ENCODE assay signal across 9 cellular contexts in genomic region chr12:50110127-50110761, GRCh38. TPM values are rescaled to one million over a fixed set of nuclear protein-coding genes. Genes with fewer than 3 reads are reported as not detected.
DNase-seq lines count a peak whose midpoint lies in the region; FAIRE-seq and TF ChIP-seq lines count a peak whose summit lies in the region.
"Had no signal": no experiment of that assay in that cellular context is flagged by ENCODE, and none has a peak within 500 bp of the region (broad histone marks: within the 10 kb centered on the region; RNA-seq: fewer than 3 reads in every experiment).

No MANE protein-coding gene starts in this region.

- no peak overlapping the region for H3K4me3 ChIP-seq in KMS-11 (IDR thresholded peaks at IDR 0.05; ENCODE audit: insufficient read depth, low read depth, low read length)
- H3K4me3 ChIP-seq in mucosa of rectum (ENCODE audit: low read length in 2 of 2): peak overlapping the region; percentile 48 to 58

- TF ChIP-seq CTCF in KMS-11 (conservative IDR thresholded peaks at IDR 0.05; ENCODE audit: low read depth, low read length): no peak
- no peak for TF ChIP-seq CTCF in MCF 10A (IDR thresholded peaks at IDR 0.05; ENCODE audit: unreplicated experiment)

- H3K27me3 Mint-ChIP-seq in MCF 10A (ENCODE audit: insufficient read depth, unreplicated experiment): no peaks in the 10 kb centered on the region

- intact Hi-C loops in MCF 10A (cut with micrococcal nuclease): no loop called here

- H3K79me2 ChIP-seq in KMS-11 (ENCODE audit: insufficient read depth, low read depth): peaks cover 27% of the 10 kb centered on the region

- peaks cover 12% of the 10 kb centered on the region for H3K4me1 Mint-ChIP-seq in MCF 10A (ENCODE audit: insufficient read depth, unreplicated experiment)

- peak; percentile 44 for DNase-seq in EH (ENCODE audit: low read depth)
- DNase-seq in MCF 10A (ENCODE audit: unreplicated experiment): peak; percentile 2
- DNase-seq in stimulated activated CD8-positive, alpha-beta memory T cell treated with anti-CD3 and anti-CD28 coated beads, Interleukin-4, amount 100 ng/mL, for 48 hours: no peak
- DNase-seq in SHP77 (lab: John Stamatoyannopoulos, UW): no peak
- DNase-seq in HTR-8/SVneo (ENCODE audit: insufficient read length, low spot score): no peak
- DNase-seq in AG20443 (ENCODE audit: low spot score): no peak

- FAIRE-seq in HTR-8/SVneo (lab: Jason Lieb, UNC): no peak

- no peak overlapping the region for H3K27ac Mint-ChIP-seq in MCF 10A (ENCODE audit: low read depth, unreplicated experiment)

- H3K4me2 ChIP-seq in KMS-11: peak overlapping the region; percentile 93

- H3K9me3 ChIP-seq in mucosa of rectum (ENCODE audit: control insufficient read depth in 2 of 2, low read length in 2 of 2): no peaks in the 10 kb centered on the region

- H3K9me3 Mint-ChIP-seq in MCF 10A (ENCODE audit: unreplicated experiment): no peaks in the 10 kb centered on the region

- H3K36me3 Mint-ChIP-seq in MCF 10A (ENCODE audit: insufficient read depth, unreplicated experiment): peaks cover 5% of the 10 kb centered on the region

- H3K27me3 ChIP-seq in KMS-11 (ENCODE audit: insufficient read depth, low read depth) (no peaks in the 10 kb centered on the region), mucosa of rectum (ENCODE audit: control insufficient read depth in 2 of 2, insufficient read depth in 2 of 2, low read length in 2 of 2) (no peaks in the 10 kb centered on the region)

- peaks cover 50% of the 10 kb centered on the region for H3K4me1 ChIP-seq in KMS-11 (ENCODE audit: low read depth, poor library complexity, severe bottlenecking)
- peaks cover 30% of the 10 kb centered on the region in 2 donors for H3K4me1 ChIP-seq in mucosa of rectum (ENCODE audit: control insufficient read depth in 2 of 2, insufficient read depth in 2 of 2, low read length in 2 of 2)

- H4K20me1 ChIP-seq in KMS-11 (ENCODE audit: insufficient read depth): no peaks in the 10 kb centered on the region

- no peaks in the 10 kb centered on the region for H3K36me3 ChIP-seq in KMS-11 (ENCODE audit: insufficient read depth)
- H3K36me3 ChIP-seq in mucosa of rectum (ENCODE audit: control insufficient read depth in 2 of 2, insufficient read depth in 2 of 2, low read length in 2 of 2): peaks cover 2 to 3% of the 10 kb centered on the region in 2 donors

- peak overlapping the region; percentile 50 for H3K9ac ChIP-seq in KMS-11
- peak overlapping the region; percentile 61 to 90 for H3K9ac ChIP-seq in mucosa of rectum (ENCODE audit: low read depth in 1 of 2, low read length in 2 of 2)

- POLR2A ChIA-PET in MCF 10A (lab: Yijun Ruan, JAX): interaction anchor here (0.5 to 5.0 kb wide), 10 partner anchors 9 to 653 kb away, joined by 3 to 70 read pairs (median 9); partner anchors contain the start of genes ATF1, CERS5, GPD1 and SMARCD1

- peak overlapping the region; percentile 53 for H2AFZ ChIP-seq in KMS-11 (ENCODE audit: low read depth)

- H3K4me3 Mint-ChIP-seq in MCF 10A (ENCODE audit: unreplicated experiment): no peak overlapping the region

- no TSS peak for BruUV-seq in MCF 10A (replicated peaks; lab: Mats Ljungman, UMichigan)

- peak overlapping the region; percentile 92 for H3K27ac ChIP-seq in KMS-11
- peak overlapping the region; percentile 93 to 97 for H3K27ac ChIP-seq in mucosa of rectum (ENCODE audit: low read depth in 2 of 2, low read length in 2 of 2)

- CTCF ChIA-PET in MCF 10A (lab: Yijun Ruan, JAX): interaction anchor here (0.5 to 15.2 kb wide), 27 partner anchors 10 to 753 kb away, joined by 3 to 232 read pairs (median 6); partner anchors contain the start of genes CERS5, GPD1 and SMARCD1

RNA-seq across cellular contexts. Expression of gene COX14, which starts 1.8 kb away (rescaled TPM):
- total RNA-seq in MCF 10A (2022): 43.6 and 45.2 TPM in 2 replicates

RNA-seq across cellular contexts. Expression of gene GPD1, which starts 6.4 kb away (rescaled TPM):
- total RNA-seq in MCF 10A (2022): 0.37 and 0.74 TPM in 2 replicates

RNA-seq across cellular contexts. Expression of gene SMARCD1, which starts 25.1 kb away (rescaled TPM):
- 57.4 and 58.7 TPM in 2 replicates for total RNA-seq in MCF 10A (2022)

RNA-seq across cellular contexts. Expression of gene ASIC1, which starts 52.8 kb away (rescaled TPM):
- 1.3 and 1.7 TPM in 2 replicates for total RNA-seq in MCF 10A (2022)
- total RNA-seq: lung microvascular endothelial cell had no signal

RNA-seq across cellular contexts. Expression of gene CERS5, which starts 56.9 kb away (rescaled TPM):
- total RNA-seq in MCF 10A (2022): 56.8 and 58.1 TPM in 2 replicates

Comparison
In these comparisons a context has a peak if more than half of its experiments do, and no peak if none do; other contexts are left out.
1. DNase-seq: peak in EH (single experiment) and MCF 10A (single experiment); none in stimulated activated CD8-positive, alpha-beta memory T cell treated with anti-CD3 and anti-CD28 coated beads, Interleukin-4, amount 100 ng/mL, for 48 hours (single experiment), SHP77 (0 of 2), HTR-8/SVneo (single experiment) and AG20443 (single experiment).